Comparison of ENCODE assay signal across 8 cellular contexts in the genomic region with DNA sequence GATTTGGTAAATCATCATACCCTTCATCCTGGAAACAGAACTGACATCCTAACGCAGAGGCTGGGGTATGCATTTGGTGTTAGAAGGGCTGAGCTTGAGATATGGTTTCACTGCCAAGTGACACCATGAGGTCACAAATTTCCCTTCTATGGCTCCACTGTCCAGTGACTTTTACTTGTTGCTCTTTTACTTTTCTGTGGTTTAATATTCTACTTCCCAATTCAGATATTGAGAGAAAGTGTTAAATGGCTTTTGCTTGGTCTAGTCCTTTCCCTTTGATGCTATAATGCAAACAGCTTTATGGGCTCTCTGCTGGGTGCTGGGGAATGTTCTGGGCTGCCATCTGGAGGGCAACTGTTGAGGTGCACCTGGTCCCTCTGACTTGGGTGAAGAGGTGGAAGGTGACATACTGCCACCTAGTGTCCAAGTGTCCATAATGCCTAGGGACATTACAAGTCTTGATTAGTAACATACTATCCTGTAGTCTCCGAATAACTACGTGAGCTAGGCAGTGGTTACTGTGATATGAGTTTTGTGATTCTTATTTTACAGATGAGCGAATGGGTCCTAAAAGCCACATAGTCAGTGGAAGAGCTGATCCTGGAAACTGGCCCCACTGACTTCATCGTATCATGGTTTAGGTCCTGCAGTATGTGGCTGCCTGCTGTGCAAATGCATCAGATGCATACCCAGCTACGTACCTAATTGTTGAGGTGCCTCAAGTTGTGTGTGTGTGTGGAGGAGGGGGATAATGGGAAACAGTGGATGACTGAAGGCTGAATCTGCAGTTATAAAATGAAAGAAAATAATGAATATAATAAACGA.
DNase-seq lines count a peak whose midpoint lies in the region; ATAC-seq lines count a peak whose summit lies in the region.

No MANE protein-coding gene starts in this region.

- intact Hi-C loops in left colon (cut with DNase I, micrococcal nuclease): loop anchor here in 1 of 2 donors (10.0 kb wide), 1 partner anchor 182 kb away; the partner anchor contains the start of gene RAG1

- peaks cover 23% of the 10 kb centered on the region for H3K27me3 Mint-ChIP-seq in central memory CD8-positive, alpha-beta T cell

- H3K9me3 Mint-ChIP-seq in central memory CD8-positive, alpha-beta T cell: no peaks in the 10 kb centered on the region

- no peaks in the 10 kb centered on the region for H3K4me1 Mint-ChIP-seq in central memory CD8-positive, alpha-beta T cell

- H3K27ac Mint-ChIP-seq in central memory CD8-positive, alpha-beta T cell (ENCODE audit: low read depth): no peak overlapping the region

- no peak overlapping the region for H3K4me3 Mint-ChIP-seq in central memory CD8-positive, alpha-beta T cell

- ATAC-seq in GM19328 (IDR thresholded peaks at IDR 0.05; ENCODE audit: unreplicated experiment) (peak; percentile 85), HG03432 (IDR thresholded peaks at IDR 0.05; ENCODE audit: unreplicated experiment) (peak; percentile 90), left colon (peak; percentile 98)
- ATAC-seq in central memory CD8-positive, alpha-beta T cell (replicated peaks; ENCODE audit: extremely low read depth, poor library complexity, severe bottlenecking): peak; percentile 93

- H3K36me3 Mint-ChIP-seq in central memory CD8-positive, alpha-beta T cell (ENCODE audit: insufficient read depth): peaks cover 2% of the 10 kb centered on the region

- peak in 12 of 14 donors; percentile 21 to 69 (median 54) for DNase-seq in C1 segment of cervical spinal cord (lab: John Stamatoyannopoulos, UW)
- DNase-seq in NCI-H446 treated with DMSO at 0.1 percent for 48 hours (lab: John Stamatoyannopoulos, UW): peak; percentile 69
- DNase-seq in activated CD4-positive, CD25-positive, alpha-beta regulatory T cell (lab: John Stamatoyannopoulos, UW): peak; percentile 30 to 46 (median 34)
- peak; percentile 61 to 79 for DNase-seq in central memory CD8-positive, alpha-beta T cell (ENCODE audit: low spot score in 2 of 2)
- peak; percentile 81 to 93 for DNase-seq in left colon
- peak; percentile 67 to 68 for DNase-seq in stimulated activated CD4-positive, alpha-beta T cell treated with anti-CD3 and anti-CD28 coated beads, Interleukin-4, amount 100 ng/mL, for 4 hours

Comparison
In these comparisons a context has a peak if more than half of its experiments do, and no peak if none do; other contexts are left out.
1. Peak in every context shown above with its lines: DNase-seq and ATAC-seq.
2. DNase-seq: peak in every context shown above with its lines; median percentile 87 in left colon; 70 in central memory CD8-positive, alpha-beta T cell; 69 in NCI-H446 treated with DMSO at 0.1 percent for 48 hours; 68 in stimulated activated CD4-positive, alpha-beta T cell treated with anti-CD3 and anti-CD28 coated beads, Interleukin-4, amount 100 ng/mL, for 4 hours; 54 in C1 segment of cervical spinal cord; 34 in activated CD4-positive, CD25-positive, alpha-beta regulatory T cell.